Comparison of ENCODE assay signal across 9 cellular contexts in the genomic region with DNA sequence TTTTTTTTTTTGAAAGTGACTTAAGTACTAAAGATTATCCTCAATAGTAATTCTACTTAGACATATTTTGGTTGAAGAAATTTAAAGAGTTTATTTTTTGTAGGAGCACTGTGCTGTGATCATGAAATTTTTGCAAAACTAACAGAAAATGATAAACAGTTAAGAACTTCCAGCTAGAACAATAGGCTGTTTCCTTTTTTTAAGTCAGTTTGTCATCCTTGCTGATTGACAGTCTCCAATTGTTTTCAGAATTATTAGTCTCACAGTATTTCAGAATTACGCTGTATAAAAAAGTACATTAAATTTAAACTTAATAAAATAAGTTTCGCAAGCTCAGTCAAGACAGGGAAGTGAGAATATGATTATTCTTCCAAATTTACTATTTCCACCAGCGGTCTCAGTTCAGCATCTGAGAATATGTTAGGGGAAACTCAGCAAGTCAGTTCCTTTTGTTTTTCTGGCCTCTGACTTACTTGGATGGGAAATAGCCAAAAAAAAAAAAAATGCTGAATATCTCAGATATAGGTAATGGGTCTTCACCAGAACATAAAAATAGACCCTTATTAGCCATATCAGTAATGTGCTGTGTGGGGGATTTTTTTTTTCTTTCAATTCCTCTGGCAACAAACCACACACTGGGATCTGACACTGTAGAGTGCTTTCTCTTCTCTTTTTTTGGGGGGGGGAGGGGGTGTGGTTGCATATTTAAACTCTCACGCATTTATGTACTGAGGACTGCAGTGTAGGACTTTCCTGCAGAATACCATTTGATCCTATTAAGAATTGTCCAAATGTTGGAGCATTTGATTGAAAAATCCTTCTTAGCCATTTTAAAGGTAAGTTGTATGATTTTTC. TPM values are rescaled to one million over a fixed set of nuclear protein-coding genes. Genes with fewer than 3 reads are reported as not detected.
DNase-seq lines count a peak whose midpoint lies in the region; ATAC-seq and TF ChIP-seq lines count a peak whose summit lies in the region.
"Had no signal": no experiment of that assay in that cellular context is flagged by ENCODE, and none has a peak within 500 bp of the region (broad histone marks: within the 10 kb centered on the region; RNA-seq: fewer than 3 reads in every experiment).

Gene CD36, plus strand, starts transcription at position 732 of the 855 bp plus-strand sequence. CDS start 8,099 bp downstream, outside the sequence.

- H3K27me3 ChIP-seq in Peyer's patch (no peaks in the 10 kb centered on the region), right lobe of liver (no peaks in the 10 kb centered on the region), vagina (no peaks in the 10 kb centered on the region)
- H3K27me3 ChIP-seq: cardiac muscle cell had no signal

- no peak for TF ChIP-seq POLR2A in Peyer's patch (IDR thresholded peaks at IDR 0.05)
- TF ChIP-seq POLR2A in right lobe of liver (IDR thresholded peaks at IDR 0.05), result peak; percentile 61
- no peak for TF ChIP-seq POLR2A in vagina (IDR thresholded peaks at IDR 0.05)

- H3K4me3 ChIP-seq in Peyer's patch, result peak within 1 kb of the TSS in 1 of 4 donors; percentile 3
- H3K4me3 ChIP-seq in right lobe of liver, result peak within 1 kb of the TSS in 1 of 3 donors; percentile 1
- H3K4me3 ChIP-seq in vagina, result no peak within 1 kb of the TSS
- H3K4me3 ChIP-seq: cardiac muscle cell had no signal

- ATAC-seq in HG02623 (IDR thresholded peaks at IDR 0.05; ENCODE audit: unreplicated experiment), result peak; percentile 79
- ATAC-seq in right lobe of liver, result peak; percentile 57 to 79 (median 66)
- no peak for ATAC-seq in HG03354 (IDR thresholded peaks at IDR 0.05; ENCODE audit: poor library complexity, severe bottlenecking, unreplicated experiment)

- intact Hi-C loops in right lobe of liver (cut with DNase I) (no loop called here), vagina (cut with DNase I) (no loop called here)

- no peak within 1 kb of the TSS for H3K27ac ChIP-seq in Peyer's patch
- H3K27ac ChIP-seq in right lobe of liver, result peak within 1 kb of the TSS in 1 of 3 donors; percentile 28
- no peak within 1 kb of the TSS for H3K27ac ChIP-seq in vagina
- H3K27ac ChIP-seq: cardiac muscle cell had no signal

- 50% methylated on average over 4 of the region's 4 CpGs for WGBS in right lobe of liver (ENCODE audit: insufficient coverage, low coverage, low lambda C conversion rate, missing lambda C conversion rate)

- H3K9me3 ChIP-seq in Peyer's patch (no peaks in the 10 kb centered on the region), right lobe of liver (no peaks in the 10 kb centered on the region), vagina (no peaks in the 10 kb centered on the region)

- H3K4me1 ChIP-seq in Peyer's patch (no peaks in the 10 kb centered on the region), right lobe of liver (peaks cover 0 to 26% (median 7%) of the 10 kb centered on the region in 4 donors), vagina (no peaks in the 10 kb centered on the region)

- no peak for DNase-seq in Peyer's patch
- no peak for DNase-seq in right lobe of liver
- DNase-seq in vagina (ENCODE audit: extremely low spot score in 2 of 2), result no peak
- DNase-seq in kidney tubule cell (ENCODE audit: low spot score), result no peak
- no peak for DNase-seq in SW480 (ENCODE audit: low spot score)
- DNase-seq: kidney had no signal

- no peaks in the 10 kb centered on the region for H3K36me3 ChIP-seq in Peyer's patch
- H3K36me3 ChIP-seq in right lobe of liver, result no peaks in the 10 kb centered on the region
- H3K36me3 ChIP-seq in vagina, result no peaks in the 10 kb centered on the region
- H3K36me3 ChIP-seq: cardiac muscle cell had no signal

- no peak for TF ChIP-seq CTCF in Peyer's patch (IDR thresholded peaks at IDR 0.05)
- no peak for TF ChIP-seq CTCF in right lobe of liver (IDR thresholded peaks at IDR 0.05)
- no peak for TF ChIP-seq CTCF in vagina (IDR thresholded peaks at IDR 0.05)

RNA-seq across cellular contexts. Expression of gene CD36, which starts in this region (rescaled TPM):
- total RNA-seq in Peyer's patch, result 10 to 100 TPM in 3 of 4 donors, 1 to 10 TPM in 1; 8.9 to 35.5 (median 24.4) TPM
- 10 to 100 TPM; 14.0 to 73.8 (median 34.7) TPM for total RNA-seq in right lobe of liver
- 102 TPM for total RNA-seq in vagina
